ENCODE assay signal across 8 cellular contexts in the genomic region with DNA sequence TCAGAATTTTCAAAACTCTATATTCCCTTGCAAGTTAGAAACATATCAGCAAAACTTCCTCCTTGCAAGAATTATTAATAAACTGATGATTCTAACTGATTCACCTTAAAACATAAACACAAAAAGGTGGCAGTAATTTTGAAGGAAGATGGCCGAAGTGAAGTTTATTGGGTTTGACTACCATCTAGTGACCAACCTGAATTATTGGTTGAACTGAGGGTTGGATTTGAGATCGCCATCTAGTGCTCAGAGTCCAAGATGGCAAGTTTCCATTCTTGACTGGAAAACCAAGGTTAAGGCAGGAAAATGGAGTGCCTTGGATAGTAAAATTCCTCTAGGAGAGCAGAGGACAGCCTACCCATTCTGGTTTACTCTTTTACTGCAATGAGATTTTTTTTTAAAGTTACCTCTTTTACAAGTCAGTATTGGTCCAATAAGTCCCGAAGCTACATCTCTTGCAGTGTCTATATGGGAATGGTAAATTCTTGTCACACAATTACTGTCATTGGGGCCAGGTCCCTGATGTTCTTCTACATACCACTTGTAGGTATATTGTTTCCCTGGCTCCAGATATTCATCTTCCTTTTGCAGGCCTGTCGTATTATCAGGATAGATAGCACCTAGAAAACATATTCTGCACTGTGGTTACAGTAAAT.
DNase-seq lines count a peak whose midpoint lies in the region; ATAC-seq, FAIRE-seq and TF ChIP-seq lines count a peak whose summit lies in the region.

No MANE protein-coding gene starts in this region.

- no peak overlapping the region for H3K27ac Mint-ChIP-seq in T-helper 2 cell treated with Interferon-gamma antibody and Interleukin-4, amounts not matched to agents 5 μg/mL and 100 μg/mL, for 36 hours
- no peak overlapping the region for H3K27ac Mint-ChIP-seq in nephron progenitor cell

- H3K4me1 Mint-ChIP-seq in T-helper 2 cell treated with Interferon-gamma antibody and Interleukin-4, amounts not matched to agents 5 μg/mL and 100 μg/mL, for 36 hours (ENCODE audit: low read depth), result peaks cover 15% of the 10 kb centered on the region
- peaks cover 6% of the 10 kb centered on the region for H3K4me1 Mint-ChIP-seq in nephron progenitor cell

- no peak overlapping the region for H3K4me3 Mint-ChIP-seq in T-helper 2 cell treated with Interferon-gamma antibody and Interleukin-4, amounts not matched to agents 5 μg/mL and 100 μg/mL, for 36 hours
- H3K4me3 Mint-ChIP-seq in nephron progenitor cell, result no peak overlapping the region

- peaks cover 19% of the 10 kb centered on the region for H3K27me3 Mint-ChIP-seq in T-helper 2 cell treated with Interferon-gamma antibody and Interleukin-4, amounts not matched to agents 5 μg/mL and 100 μg/mL, for 36 hours (ENCODE audit: low read depth)
- H3K27me3 Mint-ChIP-seq in nephron progenitor cell (ENCODE audit: low read depth, poor library complexity), result no peaks in the 10 kb centered on the region

- H3K36me3 Mint-ChIP-seq in T-helper 2 cell treated with Interferon-gamma antibody and Interleukin-4, amounts not matched to agents 5 μg/mL and 100 μg/mL, for 36 hours (ENCODE audit: low read depth), result no peaks in the 10 kb centered on the region
- no peaks in the 10 kb centered on the region for H3K36me3 Mint-ChIP-seq in nephron progenitor cell (ENCODE audit: low read depth)

- H3K9me3 Mint-ChIP-seq in T-helper 2 cell treated with Interferon-gamma antibody and Interleukin-4, amounts not matched to agents 5 μg/mL and 100 μg/mL, for 36 hours, result no peaks in the 10 kb centered on the region
- H3K9me3 Mint-ChIP-seq in nephron progenitor cell, result no peaks in the 10 kb centered on the region

- TF ChIP-seq CTCF in D721Med (IDR thresholded peaks at IDR 0.05; ENCODE audit: insufficient read depth, missing control alignments) (peak; percentile 100), nephron progenitor cell (IDR thresholded peaks at IDR 0.05) (peak; percentile 84)

- peak; percentile 75 for ATAC-seq in GM18907 (IDR thresholded peaks at IDR 0.05; ENCODE audit: unreplicated experiment)
- ATAC-seq in HG03108 (IDR thresholded peaks at IDR 0.05; ENCODE audit: unreplicated experiment), result peak; percentile 54
- ATAC-seq in GM21526 (IDR thresholded peaks at IDR 0.05; ENCODE audit: low FRiP score, unreplicated experiment), result no peak

- FAIRE-seq in D721Med (lab: Jason Lieb, UNC), result peak; percentile 91

- no peak for DNase-seq in D721Med (ENCODE audit: insufficient read length, low spot score)
- peak; percentile 95 for DNase-seq in NCI-H2029 treated with DMSO at 0.1 percent for 48 hours (lab: John Stamatoyannopoulos, UW)
- peak; percentile 10 for DNase-seq in T-helper 2 cell treated with Interferon-gamma antibody and Interleukin-4, amounts not matched to agents 5 μg/mL and 100 μg/mL, for 36 hours (ENCODE audit: low spot score)
- DNase-seq in fibroblast of peridontal ligament (ENCODE audit: extremely low read depth), result peak; percentile 94
- peak; percentile 36 for DNase-seq in nephron progenitor cell
